In genomic region chr10:72249176-72249862, GRCh38 we compare ENCODE assay signal across 8 cellular contexts. TPM values are rescaled to one million over a fixed set of nuclear protein-coding genes. Genes with fewer than 3 reads are reported as not detected.
DNase-seq lines count a peak whose midpoint lies in the region; ATAC-seq and TF ChIP-seq lines count a peak whose summit lies in the region.
"Not testable (repeated sequence)": the region's sequence is repeated elsewhere in the genome, so short reads cannot be mapped to it uniquely, and the experiment has no call there.

No MANE protein-coding gene starts in this region.

- not testable (repeated sequence) for ATAC-seq in CD4-positive, CD25-positive, alpha-beta regulatory T cell (ENCODE audit: low read depth in 2 of 2); activated B cell treated with CpG ODN at 0.5 μM for 24 hours (ENCODE audit: low read depth); body of pancreas; heart left ventricle; natural killer cell treated with Interleukin-12 subunit alpha and Interleukin-12 subunit beta and Interleukin-15 and Interleukin-18, amount 100 ng/mL, for 72 hours
- ATAC-seq in GM21515 (IDR thresholded peaks at IDR 0.05; ENCODE audit: unreplicated experiment): peak; percentile 1
- ATAC-seq in HG03354 (IDR thresholded peaks at IDR 0.05; ENCODE audit: poor library complexity, severe bottlenecking, unreplicated experiment): peak; percentile 10

- peaks cover 66% of the 10 kb centered on the region for H3K4me1 ChIP-seq in CD4-positive, CD25-positive, alpha-beta regulatory T cell (ENCODE audit: control insufficient read depth, insufficient read depth, low read length, poor library complexity, severe bottlenecking)
- H3K4me1 ChIP-seq in body of pancreas (peaks cover 86% of the 10 kb centered on the region), heart left ventricle (peaks cover 31 to 100% (median 87%) of the 10 kb centered on the region in 12 donors), stomach (peaks cover 93 to 100% (median 97%) of the 10 kb centered on the region in 4 donors)

- H3K36me3 ChIP-seq in CD4-positive, CD25-positive, alpha-beta regulatory T cell (ENCODE audit: control insufficient read depth, insufficient read depth, low read length); body of pancreas (replicated peaks in 1 of 2; ENCODE audit: insufficient read depth in 1 of 2, low read depth in 2 of 2); heart left ventricle; stomach: not testable (repeated sequence)

- not testable (repeated sequence) for H3K27me3 Mint-ChIP-seq in CD4-positive, CD25-positive, alpha-beta regulatory T cell; activated B cell treated with CpG ODN at 0.5 μM for 24 hours; natural killer cell treated with Interleukin-12 subunit alpha and Interleukin-12 subunit beta and Interleukin-15 and Interleukin-18, amount 100 ng/mL, for 72 hours

- peak overlapping the region; percentile 64 for H3K4me3 ChIP-seq in CD4-positive, CD25-positive, alpha-beta regulatory T cell (ENCODE audit: low read depth, low read length)
- not testable (repeated sequence) for H3K4me3 ChIP-seq in body of pancreas
- H3K4me3 ChIP-seq in heart left ventricle (peak overlapping the region in 3 of 12 donors; percentile 15 to 39 (median 16)), stomach (peak overlapping the region in 2 of 4 donors; percentile 17 to 27)

- H3K4me1 Mint-ChIP-seq in CD4-positive, CD25-positive, alpha-beta regulatory T cell: peaks cover 12 to 82% (median 56%) of the 10 kb centered on the region in 4 donors
- H3K4me1 Mint-ChIP-seq in activated B cell treated with CpG ODN at 0.5 μM for 24 hours: peaks cover 84% of the 10 kb centered on the region
- peaks cover 60 to 61% of the 10 kb centered on the region in 2 donors for H3K4me1 Mint-ChIP-seq in natural killer cell treated with Interleukin-12 subunit alpha and Interleukin-12 subunit beta and Interleukin-15 and Interleukin-18, amount 100 ng/mL, for 72 hours (ENCODE audit: low read depth in 2 of 2)

- TF ChIP-seq EP300 in stomach (IDR thresholded peaks at IDR 0.05): not testable (repeated sequence)

- H3K27me3 ChIP-seq in CD4-positive, CD25-positive, alpha-beta regulatory T cell (ENCODE audit: control insufficient read depth, insufficient read depth, low read length); body of pancreas; heart left ventricle; stomach: not testable (repeated sequence)

- peak overlapping the region; percentile 76 for H3K27ac ChIP-seq in CD4-positive, CD25-positive, alpha-beta regulatory T cell (ENCODE audit: insufficient read depth, low read length, poor library complexity, severe bottlenecking)
- H3K27ac ChIP-seq in body of pancreas: peak overlapping the region; percentile 85 to 97 (median 95)
- H3K27ac ChIP-seq in heart left ventricle: peak overlapping the region; percentile 81 to 96 (median 92)
- H3K27ac ChIP-seq in stomach: peak overlapping the region; percentile 87 to 97 (median 92)

- H3K27ac Mint-ChIP-seq in CD4-positive, CD25-positive, alpha-beta regulatory T cell: peak overlapping the region; percentile 95 to 97 (median 96)
- peak overlapping the region; percentile 97 for H3K27ac Mint-ChIP-seq in activated B cell treated with CpG ODN at 0.5 μM for 24 hours
- H3K27ac Mint-ChIP-seq in natural killer cell treated with Interleukin-12 subunit alpha and Interleukin-12 subunit beta and Interleukin-15 and Interleukin-18, amount 100 ng/mL, for 72 hours: peak overlapping the region; percentile 85 to 88

- 87 to 88% methylated on average over 17 of the region's 17 CpGs for WGBS in body of pancreas, 2 donors
- WGBS in heart left ventricle, 4 donors: 83 to 87% (median 85%) methylated on average over 17 of the region's 17 CpGs
- WGBS in stomach, 5 donors: 80 to 90% (median 84%) methylated on average over 16 to 17 of the region's 17 CpGs

- H3K4me3 Mint-ChIP-seq in CD4-positive, CD25-positive, alpha-beta regulatory T cell: peak overlapping the region; percentile 84 to 94 (median 88)
- peak overlapping the region; percentile 74 for H3K4me3 Mint-ChIP-seq in activated B cell treated with CpG ODN at 0.5 μM for 24 hours
- H3K4me3 Mint-ChIP-seq in natural killer cell treated with Interleukin-12 subunit alpha and Interleukin-12 subunit beta and Interleukin-15 and Interleukin-18, amount 100 ng/mL, for 72 hours: peak overlapping the region; percentile 72

- POLR2A ChIA-PET in activated B cell treated with CpG ODN at 0.5 μM for 24 hours (lab: Charles Lee): interaction anchor here (0.5 to 10.7 kb wide), 15 partner anchors 10 to 202 kb away, joined by 3 to 155 read pairs (median 11); partner anchors contain the start of genes ANAPC16, ASCC1 and DDIT4

- not testable (repeated sequence) for H3K9me3 Mint-ChIP-seq in CD4-positive, CD25-positive, alpha-beta regulatory T cell; activated B cell treated with CpG ODN at 0.5 μM for 24 hours; natural killer cell treated with Interleukin-12 subunit alpha and Interleukin-12 subunit beta and Interleukin-15 and Interleukin-18, amount 100 ng/mL, for 72 hours

- H3K36me3 Mint-ChIP-seq in CD4-positive, CD25-positive, alpha-beta regulatory T cell; activated B cell treated with CpG ODN at 0.5 μM for 24 hours (ENCODE audit: low read depth); natural killer cell treated with Interleukin-12 subunit alpha and Interleukin-12 subunit beta and Interleukin-15 and Interleukin-18, amount 100 ng/mL, for 72 hours: not testable (repeated sequence)

- TF ChIP-seq CTCF in activated B cell treated with CpG ODN at 0.5 μM for 24 hours (IDR thresholded peaks at IDR 0.05); body of pancreas (IDR thresholded peaks at IDR 0.05); heart left ventricle (IDR thresholded peaks at IDR 0.05); stomach (IDR thresholded peaks at IDR 0.05): not testable (repeated sequence)

- H3K9me3 ChIP-seq in CD4-positive, CD25-positive, alpha-beta regulatory T cell (ENCODE audit: control insufficient read depth in 2 of 2, low read length in 2 of 2); body of pancreas; heart left ventricle; stomach: not testable (repeated sequence)

- CTCF ChIA-PET in activated B cell treated with CpG ODN at 0.5 μM for 24 hours (lab: Charles Lee): interaction anchor here (3.5 kb wide), 1 partner anchor 25 kb away, joined by 14 read pairs; the partner anchor contains the start of gene DDIT4

- DNase-seq in CD4-positive, CD25-positive, alpha-beta regulatory T cell; activated B cell treated with CpG ODN at 0.5 μM for 24 hours; body of pancreas; heart left ventricle; stomach: not testable (repeated sequence)
- peak; percentile 3 for DNase-seq in natural killer cell treated with Interleukin-12 subunit alpha and Interleukin-12 subunit beta and Interleukin-15 and Interleukin-18, amount 100 ng/mL, for 72 hours (ENCODE audit: low spot score)

- TF ChIP-seq POLR2A in body of pancreas (IDR thresholded peaks at IDR 0.05); heart left ventricle (IDR thresholded peaks at IDR 0.05); stomach (IDR thresholded peaks at IDR 0.05): not testable (repeated sequence)

- intact Hi-C loops in activated B cell treated with CpG ODN at 0.5 μM for 24 hours (cut with micrococcal nuclease); body of pancreas (cut with DNase I); stomach (cut with DNase I; ENCODE audit: low total_unique reads): not testable (repeated sequence)
- intact Hi-C loops in heart left ventricle (cut with DNase I): loop anchor here in 6 of 10 donors (2.0 to 10.0 kb wide), 5 partner anchors 23 to 485 kb away; partner anchors contain the start of gene DDIT4 (in 2 of the 6)

RNA-seq across cellular contexts. Expression of gene DDIT4, which starts 24.4 kb away (rescaled TPM):
- 403 TPM for total RNA-seq in CD4-positive, CD25-positive, alpha-beta regulatory T cell
- 100 to 1,000 TPM in 1 of 4 donors, 10 to 100 TPM in 3; 62.1 to 123 (median 76.6) TPM for polyA plus RNA-seq in CD4-positive, CD25-positive, alpha-beta regulatory T cell
- total RNA-seq in activated B cell treated with CpG ODN at 0.5 μM for 24 hours (175 and 180 TPM in 2 replicates), body of pancreas (100 to 1,000 TPM; 238 to 269 TPM), heart left ventricle (10 to 100 TPM; 14.6 to 68.2 (median 40.4) TPM), stomach (100 to 1,000 TPM in 4 of 5 donors, 10 to 100 TPM in 1; 89.9 to 188 (median 154) TPM)
- polyA plus RNA-seq in heart left ventricle (100 to 1,000 TPM in 1 of 2 donors, 10 to 100 TPM in 1; 59.4 to 112 TPM), stomach (100 to 1,000 TPM; 122 to 176 (median 170) TPM)
- total RNA-seq in natural killer cell treated with Interleukin-12 subunit alpha and Interleukin-12 subunit beta and Interleukin-15 and Interleukin-18, amount 100 ng/mL, for 72 hours: 100 to 1,000 TPM; 189 to 207 TPM

RNA-seq across cellular contexts. Expression of gene ASCC1, which starts 33.2 kb away (rescaled TPM):
- 25.2 TPM for total RNA-seq in CD4-positive, CD25-positive, alpha-beta regulatory T cell
- 10 to 100 TPM; 20.5 to 28.8 (median 27.2) TPM for polyA plus RNA-seq in CD4-positive, CD25-positive, alpha-beta regulatory T cell
- total RNA-seq in activated B cell treated with CpG ODN at 0.5 μM for 24 hours (42.6 and 42.9 TPM in 2 replicates), body of pancreas (10 to 100 TPM; 16.1 to 17.1 TPM), heart left ventricle (10 to 100 TPM; 26.4 to 44.8 (median 35.3) TPM), stomach (100 to 1,000 TPM in 1 of 5 donors, 10 to 100 TPM in 2, 1 to 10 TPM in 2; 4.3 to 142 (median 19.4) TPM)
- polyA plus RNA-seq in heart left ventricle (10 to 100 TPM; 12.0 to 49.6 TPM), stomach (10 to 100 TPM in 2 of 3 donors, 1 to 10 TPM in 1; 8.4 to 14.7 (median 12.5) TPM)
- total RNA-seq in natural killer cell treated with Interleukin-12 subunit alpha and Interleukin-12 subunit beta and Interleukin-15 and Interleukin-18, amount 100 ng/mL, for 72 hours: 10 to 100 TPM; 30.9 to 35.7 TPM

RNA-seq across cellular contexts. Expression of gene ANAPC16, which starts 33.5 kb away (rescaled TPM):
- 86.6 TPM for total RNA-seq in CD4-positive, CD25-positive, alpha-beta regulatory T cell
- 100 to 1,000 TPM; 282 to 361 (median 288) TPM for polyA plus RNA-seq in CD4-positive, CD25-positive, alpha-beta regulatory T cell
- total RNA-seq in activated B cell treated with CpG ODN at 0.5 μM for 24 hours (128 and 137 TPM in 2 replicates), body of pancreas (10 to 100 TPM; 40.9 to 59.4 TPM), heart left ventricle (100 to 1,000 TPM; 135 to 237 (median 179) TPM), stomach (100 to 1,000 TPM in 2 of 5 donors, 10 to 100 TPM in 3; 12.7 to 104 (median 68.8) TPM)
- polyA plus RNA-seq in heart left ventricle (100 to 1,000 TPM; 124 to 242 TPM), stomach (100 to 1,000 TPM; 164 to 231 (median 170) TPM)
- 10 to 100 TPM; 39.6 to 79.3 TPM for total RNA-seq in natural killer cell treated with Interleukin-12 subunit alpha and Interleukin-12 subunit beta and Interleukin-15 and Interleukin-18, amount 100 ng/mL, for 72 hours
